In genomic region chr3:13540332-13540995, GRCh38 we compare ENCODE assay signal across 20 cellular contexts. TPM values are rescaled to one million over a fixed set of nuclear protein-coding genes. Genes with fewer than 3 reads are reported as not detected.
DNase-seq lines count a peak whose midpoint lies in the region; FAIRE-seq and TF ChIP-seq lines count a peak whose summit lies in the region.
"Had no signal": no experiment of that assay in that cellular context is flagged by ENCODE, and none has a peak within 500 bp of the region (broad histone marks: within the 10 kb centered on the region; RNA-seq: fewer than 3 reads in every experiment).

No MANE protein-coding gene starts in this region.

- peak; percentile 50 for DNase-seq in choroid plexus epithelial cell (ENCODE audit: low read depth)
- DNase-seq in right atrium auricular region (ENCODE audit: low spot score), result no peak
- DNase-seq in NCI-H2171 (lab: John Stamatoyannopoulos, UW), result no peak
- DNase-seq in activated CD8-positive, alpha-beta memory T cell treated with anti-CD3 and anti-CD28 coated beads, Interleukin-2, amount 50 U/mL, for 48 hours, result no peak
- no peak for DNase-seq in frontal cortex (ENCODE audit: low spot score in 2 of 2)
- no peak for DNase-seq in nephron progenitor cell
- DNase-seq: activated naive CD8-positive, alpha-beta T cell treated with anti-CD3 and anti-CD28 coated beads, Interleukin-2, amount 10 ng/mL, durations not matched to agents 7 days and 5 days; esophagus squamous epithelium; head of caudate nucleus; KBM-7; NCI-H1436 treated with DMSO at 0.1 percent for 48 hours; NCI-H526 had no signal

- POLR2A ChIA-PET in HEK293 (lab: Yijun Ruan, JAX), result no interaction called here

- TF ChIP-seq CTCF in HEK293 (tag by site-specific recombination; IDR thresholded peaks at IDR 0.05), result no peak
- no peak for TF ChIP-seq CTCF in choroid plexus epithelial cell (conservative IDR thresholded peaks at IDR 0.05; ENCODE audit: low read depth, low read length)
- no peak for TF ChIP-seq CTCF in right atrium auricular region (IDR thresholded peaks at IDR 0.05)
- no peak for TF ChIP-seq CTCF in nephron progenitor cell (IDR thresholded peaks at IDR 0.05)

- CTCF ChIA-PET in HEK293 (lab: Yijun Ruan, JAX), result interaction anchor here (1.3 to 2.0 kb wide), 3 partner anchors 11 to 111 kb away, joined by 4 to 8 read pairs (median 6); no protein-coding TSS in a partner anchor

- H3K36me3 ChIP-seq in HEK293 (ENCODE audit: control insufficient read depth in 2 of 2, insufficient read depth in 1 of 2, low read length in 2 of 2) (no peaks in the 10 kb centered on the region), right atrium auricular region (no peaks in the 10 kb centered on the region), skeletal muscle tissue (ENCODE audit: control insufficient read depth in 3 of 3, insufficient read depth in 3 of 3, low read length in 3 of 3) (no peaks in the 10 kb centered on the region)
- H3K36me3 ChIP-seq: BLaER1, esophagus squamous epithelium, neural progenitor cell had no signal

- H3K27me3 Mint-ChIP-seq in nephron progenitor cell (ENCODE audit: low read depth, poor library complexity), result peaks cover 14% of the 10 kb centered on the region

- H3K27ac ChIP-seq in HEK293 (ENCODE audit: extremely low read depth, low read depth, low read length), result no peak overlapping the region
- H3K27ac ChIP-seq in right atrium auricular region, result peak overlapping the region; percentile 55 to 72
- H3K27ac ChIP-seq in skeletal muscle tissue (ENCODE audit: low read depth, low read length), result peak overlapping the region; percentile 28
- H3K27ac ChIP-seq: BLaER1, neural progenitor cell had no signal

- H3K27me3 ChIP-seq in right atrium auricular region (no peaks in the 10 kb centered on the region), skeletal muscle tissue (ENCODE audit: control insufficient read depth in 3 of 3, insufficient read depth in 3 of 3, low read length in 3 of 3) (peaks cover 0 to 14% (median 11%) of the 10 kb centered on the region in 3 donors)
- H3K27me3 ChIP-seq: BLaER1, neural progenitor cell had no signal

- no peak for FAIRE-seq in frontal cortex (lab: Jason Lieb, UNC)
- FAIRE-seq: colon, H54 had no signal

- H3K9me3 ChIP-seq in HEK293 (ENCODE audit: control insufficient read depth, insufficient read depth, low read depth, low read length) (no peaks in the 10 kb centered on the region), right atrium auricular region (peaks cover 0 to 5% of the 10 kb centered on the region in 2 donors), skeletal muscle tissue (ENCODE audit: control insufficient read depth in 3 of 3, low read length in 3 of 3) (no peaks in the 10 kb centered on the region)

- no peak overlapping the region for H3K27ac Mint-ChIP-seq in nephron progenitor cell
- H3K27ac Mint-ChIP-seq: neural progenitor cell, WTC11 had no signal

- no peaks in the 10 kb centered on the region for H3K36me3 Mint-ChIP-seq in nephron progenitor cell (ENCODE audit: low read depth)
- H3K36me3 Mint-ChIP-seq: brain, neural progenitor cell had no signal

- H3K9me3 Mint-ChIP-seq in nephron progenitor cell, result no peaks in the 10 kb centered on the region

- H3K4me1 ChIP-seq in HEK293 (ENCODE audit: control insufficient read depth, insufficient read depth, low read length) (no peaks in the 10 kb centered on the region), right atrium auricular region (peaks cover 0 to 44% of the 10 kb centered on the region in 2 donors), skeletal muscle tissue (ENCODE audit: control insufficient read depth in 3 of 3, insufficient read depth in 3 of 3, low read length in 3 of 3) (peaks cover 5 to 10% (median 10%) of the 10 kb centered on the region in 3 donors)

- H3K4me1 Mint-ChIP-seq in nephron progenitor cell, result peaks cover 32% of the 10 kb centered on the region

- no peak overlapping the region for H3K4me3 Mint-ChIP-seq in nephron progenitor cell
- H3K4me3 Mint-ChIP-seq: activated naive CD8-positive, alpha-beta T cell treated with anti-CD3 and anti-CD28 coated beads, Interleukin-2, amount 10 ng/mL, durations not matched to agents 7 days and 5 days; brain; WTC11 had no signal

- H3K4me3 ChIP-seq in HEK293 (ENCODE audit: low read depth, low read length) (no peak overlapping the region), choroid plexus epithelial cell (ENCODE audit: low read depth, low read length) (no peak overlapping the region), right atrium auricular region (no peak overlapping the region), skeletal muscle tissue (ENCODE audit: low read length in 3 of 3) (no peak overlapping the region)
- H3K4me3 ChIP-seq: BLaER1, esophagus squamous epithelium, neural progenitor cell had no signal

- H3K9ac ChIP-seq in skeletal muscle tissue (ENCODE audit: low read depth in 1 of 3, low read length in 3 of 3), result peak overlapping the region in 1 of 3 donors; percentile 16
- H3K9ac ChIP-seq: BLaER1, neural progenitor cell had no signal

TF ChIP-seq in HEK293, 187 proteins besides CTCF, POLR2A, EP300 and RAD21:
- TF ChIP-seq ZNF140 (tag by site-specific recombination; IDR thresholded peaks at IDR 0.05) (no peak), SCRT1 (tag by site-specific recombination; IDR thresholded peaks at IDR 0.05; ENCODE audit: borderline replicate concordance) (no peak), ZIC2 (tag by site-specific recombination; IDR thresholded peaks at IDR 0.05) (peak; percentile 33; the same call in 1 of the 2 replicates), ZNF292 (tag by site-specific recombination; IDR thresholded peaks at IDR 0.05; ENCODE audit: borderline replicate concordance, low read depth) (no peak), PRDM6 (tag by site-specific recombination; IDR thresholded peaks at IDR 0.05) (no peak), ZNF521 (tag by site-specific recombination; IDR thresholded peaks at IDR 0.05) (no peak), GLIS1 (tag by site-specific recombination; IDR thresholded peaks at IDR 0.05) (peak; percentile 25; the same call in 1 of the 2 replicates)

RNA-seq across cellular contexts. Expression of gene FBLN2, which starts 8.5 kb away (rescaled TPM):
- total RNA-seq in right atrium auricular region (100 to 1,000 TPM; 122 to 185 TPM), skeletal muscle tissue (35.5 TPM), frontal cortex (5.3 TPM)
